In the genomic region with DNA sequence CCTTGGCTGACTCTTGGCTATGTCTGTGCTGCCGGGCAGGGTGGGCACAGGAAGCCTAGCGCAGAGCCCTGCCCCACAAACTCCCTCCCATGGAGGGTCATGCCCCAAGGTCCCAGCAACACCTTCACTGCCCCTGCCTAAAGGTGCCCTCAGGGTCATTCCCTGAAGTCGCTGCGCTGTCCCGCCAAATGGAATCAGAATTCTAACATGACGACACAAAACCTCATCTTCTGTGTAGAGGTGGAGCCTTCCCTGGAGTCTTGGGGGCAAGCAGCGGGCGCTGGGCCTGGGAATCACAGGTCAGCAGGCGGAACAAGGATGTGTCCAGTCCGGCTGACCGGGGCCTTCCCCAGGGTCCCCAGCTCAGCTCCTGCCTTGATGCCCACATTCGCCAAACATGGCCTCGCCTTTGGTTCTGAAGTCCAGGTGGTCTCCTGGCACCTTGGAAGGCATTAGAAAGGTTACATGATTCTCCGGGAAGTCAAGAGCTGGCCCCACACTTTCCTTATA, we compare ENCODE assay signal across 1 cellular context.
TF ChIP-seq lines count a peak whose summit lies in the region.

No MANE protein-coding gene starts in this region.

TF ChIP-seq in K562, 482 proteins besides CTCF, POLR2A, EP300 and RAD21:
- TF ChIP-seq ZNF175 (CRISPR knock-in tag; IDR thresholded peaks at IDR 0.05; ENCODE audit: low read depth): no peak
- TF ChIP-seq ZNF277 (CRISPR knock-in tag; IDR thresholded peaks at IDR 0.05; ENCODE audit: borderline replicate concordance): no peak
- TF ChIP-seq STAG1 (CRISPR knock-in tag; IDR thresholded peaks at IDR 0.05; ENCODE audit: borderline replicate concordance): no peak
- TF ChIP-seq, protein P1, sequence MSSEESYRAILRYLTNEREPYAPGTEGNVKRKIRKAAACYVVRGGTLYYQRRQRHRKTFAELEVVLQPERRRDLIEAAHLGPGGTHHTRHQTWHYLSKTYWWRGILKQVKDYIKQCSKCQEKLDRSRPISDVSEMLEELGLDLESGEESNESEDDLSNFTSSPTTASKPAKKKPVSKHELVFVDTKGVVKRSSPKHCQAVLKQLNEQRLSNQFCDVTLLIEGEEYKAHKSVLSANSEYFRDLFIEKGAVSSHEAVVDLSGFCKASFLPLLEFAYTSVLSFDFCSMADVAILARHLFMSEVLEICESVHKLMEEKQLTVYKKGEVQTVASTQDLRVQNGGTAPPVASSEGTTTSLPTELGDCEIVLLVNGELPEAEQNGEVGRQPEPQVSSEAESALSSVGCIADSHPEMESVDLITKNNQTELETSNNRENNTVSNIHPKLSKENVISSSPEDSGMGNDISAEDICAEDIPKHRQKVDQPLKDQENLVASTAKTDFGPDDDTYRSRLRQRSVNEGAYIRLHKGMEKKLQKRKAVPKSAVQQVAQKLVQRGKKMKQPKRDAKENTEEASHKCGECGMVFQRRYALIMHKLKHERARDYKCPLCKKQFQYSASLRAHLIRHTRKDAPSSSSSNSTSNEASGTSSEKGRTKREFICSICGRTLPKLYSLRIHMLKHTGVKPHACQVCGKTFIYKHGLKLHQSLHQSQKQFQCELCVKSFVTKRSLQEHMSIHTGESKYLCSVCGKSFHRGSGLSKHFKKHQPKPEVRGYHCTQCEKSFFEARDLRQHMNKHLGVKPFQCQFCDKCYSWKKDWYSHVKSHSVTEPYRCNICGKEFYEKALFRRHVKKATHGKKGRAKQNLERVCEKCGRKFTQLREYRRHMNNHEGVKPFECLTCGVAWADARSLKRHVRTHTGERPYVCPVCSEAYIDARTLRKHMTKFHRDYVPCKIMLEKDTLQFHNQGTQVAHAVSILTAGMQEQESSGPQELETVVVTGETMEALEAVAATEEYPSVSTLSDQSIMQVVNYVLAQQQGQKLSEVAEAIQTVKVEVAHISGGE (CRISPR knock-in tag; IDR thresholded peaks at IDR 0.05): no peak
- TF ChIP-seq ETV6 (IDR thresholded peaks at IDR 0.05; ENCODE audit: borderline replicate concordance in 1 of 2, low read depth in 2 of 2, low read length in 1 of 2): no peak
- TF ChIP-seq ETV6 (CRISPR knock-in tag; IDR thresholded peaks at IDR 0.05; ENCODE audit: borderline replicate concordance): no peak
- no peak for TF ChIP-seq MTF1 (CRISPR knock-in tag; IDR thresholded peaks at IDR 0.05; ENCODE audit: borderline replicate concordance)
- no peak for TF ChIP-seq SETDB1 (IDR thresholded peaks at IDR 0.05; ENCODE audit: low read length)
- TF ChIP-seq JUNB (CRISPR knock-in tag; conservative IDR thresholded peaks at IDR 0.05): no peak
- TF ChIP-seq HOXB6 (CRISPR knock-in tag; IDR thresholded peaks at IDR 0.05; ENCODE audit: borderline replicate concordance): no peak
- no peak for TF ChIP-seq ZNF347 (CRISPR knock-in tag; IDR thresholded peaks at IDR 0.05; ENCODE audit: low read depth)
- TF ChIP-seq POLR2G (IDR thresholded peaks at IDR 0.05; ENCODE audit: low read depth, low read length): peak; percentile 7; the same call in 1 of the 2 replicates
- TF ChIP-seq CEBPB (tag; IDR thresholded peaks at IDR 0.05): no peak
- peak; percentile 19 for TF ChIP-seq RBM22 (IDR thresholded peaks at IDR 0.05; ENCODE audit: low read depth, low read length, poor library complexity, severe bottlenecking)
- TF ChIP-seq RHOXF2B (CRISPR knock-in tag; conservative IDR thresholded peaks at IDR 0.05): no peak
- TF ChIP-seq NONO (IDR thresholded peaks at IDR 0.05; ENCODE audit: low read depth in 2 of 2, low read length in 1 of 2): no peak
- TF ChIP-seq RBM15 (IDR thresholded peaks at IDR 0.05; ENCODE audit: insufficient read depth, low read length): no peak
- TF ChIP-seq CBX1 (IDR thresholded peaks at IDR 0.05; ENCODE audit: low read depth): no peak
